In the genomic region with DNA sequence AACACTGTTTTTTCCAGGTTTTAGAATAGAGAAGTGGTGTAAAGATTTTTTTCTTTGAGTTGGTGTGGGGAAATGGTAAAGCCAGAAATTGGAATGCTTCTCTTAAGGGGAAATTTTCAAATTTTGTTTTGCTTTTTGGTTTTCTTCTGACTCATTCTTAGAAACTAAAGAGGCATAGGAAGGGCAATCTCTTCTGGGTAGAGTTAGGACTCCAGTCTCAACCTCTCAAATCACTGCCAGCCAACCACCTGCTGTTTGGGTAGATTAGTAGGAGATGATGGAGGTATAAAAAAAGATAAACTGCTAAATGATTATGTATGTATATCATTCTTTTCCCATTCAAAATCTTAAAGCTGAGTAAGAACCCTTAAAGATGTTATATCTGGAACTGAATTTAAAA, we compare ENCODE assay signal across 15 cellular contexts. TPM values are rescaled to one million over a fixed set of nuclear protein-coding genes. Genes with fewer than 3 reads are reported as not detected.
A peak's percentile ranks its signal among the peaks of the same experiment; 100 is the strongest.
DNase-seq lines count a peak whose midpoint lies in the region; ATAC-seq and TF ChIP-seq lines count a peak whose summit lies in the region.
"Had no signal": no experiment of that assay in that cellular context is flagged by ENCODE, and none has a peak within 500 bp of the region (broad histone marks: within the 10 kb centered on the region; RNA-seq: fewer than 3 reads in every experiment).

No MANE protein-coding gene starts in this region.

- no peaks in the 10 kb centered on the region for H3K27me3 ChIP-seq in SK-N-SH (ENCODE audit: insufficient read depth)
- H3K27me3 ChIP-seq: BLaER1 treated with 17β-estradiol and CSF1 and Interleukin-3, amounts not matched to agents 10 nM and 100 nM had no signal

- H3K9me2 ChIP-seq in SK-N-SH = no peaks in the 10 kb centered on the region

- POLR2A ChIA-PET in activated CD4-positive, alpha-beta T cell treated with anti-CD3 and anti-CD28 coated beads for 36 hours (lab: Charles Lee) = interaction anchor here (0.6 kb wide), 1 partner anchor 1636 kb away, joined by 7 read pairs; no protein-coding TSS in a partner anchor
- POLR2A ChIA-PET in activated CD4-positive, alpha-beta T cell treated with anti-CD3 and anti-CD28 coated beads, Interleukin-2, amount 10 ng/mL, durations not matched to agents 7 days and 5 days (lab: Charles Lee) = no interaction called here
- POLR2A ChIA-PET in SK-N-SH (lab: Yijun Ruan, JAX) = no interaction called here

- TF ChIP-seq CTCF in natural killer cell (IDR thresholded peaks at IDR 0.05) (no peak), SK-N-SH (IDR thresholded peaks at IDR 0.05) (no peak)

- H3K27ac Mint-ChIP-seq in activated CD4-positive, alpha-beta T cell treated with anti-CD3 and anti-CD28 coated beads for 36 hours = no peak overlapping the region
- H3K27ac Mint-ChIP-seq in activated CD4-positive, alpha-beta T cell treated with anti-CD3 and anti-CD28 coated beads, Interleukin-2, amount 10 ng/mL, durations not matched to agents 7 days and 5 days = no peak overlapping the region
- peak overlapping the region in 1 of 2 donors; percentile 63 for H3K27ac Mint-ChIP-seq in natural killer cell treated with Interleukin-12 subunit alpha and Interleukin-12 subunit beta and Interleukin-15 and Interleukin-18, amount 100 ng/mL, for 72 hours
- H3K27ac Mint-ChIP-seq in natural killer cell = no peak overlapping the region
- H3K27ac Mint-ChIP-seq in activated T-helper 17 cell treated with anti-CD3 and anti-CD28 coated beads, Interleukin-2, amount 50 U/mL, for 72 hours = no peak overlapping the region
- H3K27ac Mint-ChIP-seq in stimulated activated effector memory CD8-positive, alpha-beta T cell treated with anti-CD3 and anti-CD28 coated beads, Interleukin-12 subunit alpha, Interleukin-12 subunit beta, amount 100 ng/mL, for 72 hours = no peak overlapping the region
- H3K27ac Mint-ChIP-seq: CD4-positive, CD25-positive, alpha-beta regulatory T cell had no signal

- H3K4me1 ChIP-seq in SK-N-SH (ENCODE audit: control insufficient read depth in 1 of 2, insufficient read depth in 2 of 2, low read depth in 1 of 2, low read length in 1 of 2) = no peaks in the 10 kb centered on the region
- H3K4me1 ChIP-seq: BLaER1 treated with 17β-estradiol and CSF1 and Interleukin-3, amounts not matched to agents 10 nM and 100 nM had no signal

- TF ChIP-seq EP300 in SK-N-SH (IDR thresholded peaks at IDR 0.05; ENCODE audit: borderline replicate concordance in 1 of 2, low read depth in 1 of 2, low read length in 1 of 2) = no peak

- no peak overlapping the region for H3K9ac ChIP-seq in SK-N-SH
- H3K9ac ChIP-seq: BLaER1 treated with 17β-estradiol and CSF1 and Interleukin-3, amounts not matched to agents 10 nM and 100 nM; GM23248 had no signal

- no peaks in the 10 kb centered on the region for H3K9me3 Mint-ChIP-seq in activated CD4-positive, alpha-beta T cell treated with anti-CD3 and anti-CD28 coated beads for 36 hours (ENCODE audit: low read depth)
- H3K9me3 Mint-ChIP-seq in activated CD4-positive, alpha-beta T cell treated with anti-CD3 and anti-CD28 coated beads, Interleukin-2, amount 10 ng/mL, durations not matched to agents 7 days and 5 days = no peaks in the 10 kb centered on the region
- H3K9me3 Mint-ChIP-seq in natural killer cell treated with Interleukin-12 subunit alpha and Interleukin-12 subunit beta and Interleukin-15 and Interleukin-18, amount 100 ng/mL, for 72 hours = no peaks in the 10 kb centered on the region
- no peaks in the 10 kb centered on the region for H3K9me3 Mint-ChIP-seq in natural killer cell
- no peaks in the 10 kb centered on the region for H3K9me3 Mint-ChIP-seq in activated T-helper 17 cell treated with anti-CD3 and anti-CD28 coated beads, Interleukin-2, amount 50 U/mL, for 72 hours
- no peaks in the 10 kb centered on the region for H3K9me3 Mint-ChIP-seq in stimulated activated effector memory CD8-positive, alpha-beta T cell treated with anti-CD3 and anti-CD28 coated beads, Interleukin-12 subunit alpha, Interleukin-12 subunit beta, amount 100 ng/mL, for 72 hours
- H3K9me3 Mint-ChIP-seq: CD4-positive, CD25-positive, alpha-beta regulatory T cell had no signal

- peaks cover 8% of the 10 kb centered on the region for H3K36me3 Mint-ChIP-seq in activated CD4-positive, alpha-beta T cell treated with anti-CD3 and anti-CD28 coated beads for 36 hours (ENCODE audit: low read depth)
- H3K36me3 Mint-ChIP-seq in activated CD4-positive, alpha-beta T cell treated with anti-CD3 and anti-CD28 coated beads, Interleukin-2, amount 10 ng/mL, durations not matched to agents 7 days and 5 days (ENCODE audit: low read depth) = no peaks in the 10 kb centered on the region
- H3K36me3 Mint-ChIP-seq in natural killer cell treated with Interleukin-12 subunit alpha and Interleukin-12 subunit beta and Interleukin-15 and Interleukin-18, amount 100 ng/mL, for 72 hours = no peaks in the 10 kb centered on the region
- H3K36me3 Mint-ChIP-seq in natural killer cell = no peaks in the 10 kb centered on the region
- H3K36me3 Mint-ChIP-seq in activated T-helper 17 cell treated with anti-CD3 and anti-CD28 coated beads, Interleukin-2, amount 50 U/mL, for 72 hours (ENCODE audit: low read depth) = peaks cover 32% of the 10 kb centered on the region
- H3K36me3 Mint-ChIP-seq in stimulated activated effector memory CD8-positive, alpha-beta T cell treated with anti-CD3 and anti-CD28 coated beads, Interleukin-12 subunit alpha, Interleukin-12 subunit beta, amount 100 ng/mL, for 72 hours = peaks cover 14% of the 10 kb centered on the region

- no peak for TF ChIP-seq RAD21 in SK-N-SH (IDR thresholded peaks at IDR 0.05; ENCODE audit: low read length)

- peaks cover 0 to 20% of the 10 kb centered on the region in 2 experiments for H3K36me3 ChIP-seq in SK-N-SH (replicated peaks in 1 of 2; ENCODE audit: control insufficient read depth in 1 of 2, insufficient read depth in 2 of 2, low read length in 1 of 2)

- no peaks in the 10 kb centered on the region for H3K27me3 Mint-ChIP-seq in activated CD4-positive, alpha-beta T cell treated with anti-CD3 and anti-CD28 coated beads for 36 hours
- H3K27me3 Mint-ChIP-seq in activated CD4-positive, alpha-beta T cell treated with anti-CD3 and anti-CD28 coated beads, Interleukin-2, amount 10 ng/mL, durations not matched to agents 7 days and 5 days = no peaks in the 10 kb centered on the region
- H3K27me3 Mint-ChIP-seq in natural killer cell treated with Interleukin-12 subunit alpha and Interleukin-12 subunit beta and Interleukin-15 and Interleukin-18, amount 100 ng/mL, for 72 hours = no peaks in the 10 kb centered on the region
- H3K27me3 Mint-ChIP-seq in natural killer cell (ENCODE audit: low read depth in 2 of 2) = no peaks in the 10 kb centered on the region
- H3K27me3 Mint-ChIP-seq in activated T-helper 17 cell treated with anti-CD3 and anti-CD28 coated beads, Interleukin-2, amount 50 U/mL, for 72 hours = no peaks in the 10 kb centered on the region
- H3K27me3 Mint-ChIP-seq: CD4-positive, CD25-positive, alpha-beta regulatory T cell had no signal

- no peaks in the 10 kb centered on the region for H3F3A ChIP-seq in SK-N-SH (replicated peaks; ENCODE audit: insufficient read depth)

- ATAC-seq in activated CD4-positive, alpha-beta T cell treated with anti-CD3 and anti-CD28 coated beads for 36 hours = peak; percentile 75
- ATAC-seq in natural killer cell treated with Interleukin-12 subunit alpha and Interleukin-12 subunit beta and Interleukin-15 and Interleukin-18, amount 100 ng/mL, for 72 hours = no peak
- no peak for ATAC-seq in natural killer cell
- peak; percentile 54 for ATAC-seq in activated T-helper 17 cell treated with anti-CD3 and anti-CD28 coated beads, Interleukin-2, amount 50 U/mL, for 72 hours (replicated peaks)
- ATAC-seq in stimulated activated effector memory CD8-positive, alpha-beta T cell treated with anti-CD3 and anti-CD28 coated beads, Interleukin-12 subunit alpha, Interleukin-12 subunit beta, amount 100 ng/mL, for 72 hours = peak; percentile 45

- intact Hi-C loops in activated CD4-positive, alpha-beta T cell treated with anti-CD3 and anti-CD28 coated beads for 36 hours (cut with DNase I, micrococcal nuclease) = no loop called here
- intact Hi-C loops in natural killer cell (cut with micrococcal nuclease) = no loop called here

- H3K4me3 Mint-ChIP-seq in activated CD4-positive, alpha-beta T cell treated with anti-CD3 and anti-CD28 coated beads for 36 hours = no peak overlapping the region
- H3K4me3 Mint-ChIP-seq in activated CD4-positive, alpha-beta T cell treated with anti-CD3 and anti-CD28 coated beads, Interleukin-2, amount 10 ng/mL, durations not matched to agents 7 days and 5 days = no peak overlapping the region
- peak overlapping the region; percentile 45 for H3K4me3 Mint-ChIP-seq in natural killer cell treated with Interleukin-12 subunit alpha and Interleukin-12 subunit beta and Interleukin-15 and Interleukin-18, amount 100 ng/mL, for 72 hours
- H3K4me3 Mint-ChIP-seq in natural killer cell = no peak overlapping the region
- H3K4me3 Mint-ChIP-seq in activated T-helper 17 cell treated with anti-CD3 and anti-CD28 coated beads, Interleukin-2, amount 50 U/mL, for 72 hours = no peak overlapping the region
- H3K4me3 Mint-ChIP-seq in stimulated activated effector memory CD8-positive, alpha-beta T cell treated with anti-CD3 and anti-CD28 coated beads, Interleukin-12 subunit alpha, Interleukin-12 subunit beta, amount 100 ng/mL, for 72 hours = no peak overlapping the region
- H3K4me3 Mint-ChIP-seq: CD4-positive, CD25-positive, alpha-beta regulatory T cell had no signal

- H3K27ac ChIP-seq in SK-N-SH (ENCODE audit: low read depth in 2 of 2, low read length in 1 of 2) = no peak overlapping the region
- H3K27ac ChIP-seq: BLaER1 treated with 17β-estradiol and CSF1 and Interleukin-3, amounts not matched to agents 10 nM and 100 nM; GM23248 had no signal

- H3K4me1 Mint-ChIP-seq in activated CD4-positive, alpha-beta T cell treated with anti-CD3 and anti-CD28 coated beads for 36 hours = peaks cover 16% of the 10 kb centered on the region
- peaks cover 15% of the 10 kb centered on the region for H3K4me1 Mint-ChIP-seq in activated CD4-positive, alpha-beta T cell treated with anti-CD3 and anti-CD28 coated beads, Interleukin-2, amount 10 ng/mL, durations not matched to agents 7 days and 5 days
- peaks cover 14 to 16% of the 10 kb centered on the region in 2 donors for H3K4me1 Mint-ChIP-seq in natural killer cell treated with Interleukin-12 subunit alpha and Interleukin-12 subunit beta and Interleukin-15 and Interleukin-18, amount 100 ng/mL, for 72 hours (ENCODE audit: low read depth in 2 of 2)
- H3K4me1 Mint-ChIP-seq in natural killer cell = no peaks in the 10 kb centered on the region
- H3K4me1 Mint-ChIP-seq in activated T-helper 17 cell treated with anti-CD3 and anti-CD28 coated beads, Interleukin-2, amount 50 U/mL, for 72 hours = peaks cover 12% of the 10 kb centered on the region
- H3K4me1 Mint-ChIP-seq in stimulated activated effector memory CD8-positive, alpha-beta T cell treated with anti-CD3 and anti-CD28 coated beads, Interleukin-12 subunit alpha, Interleukin-12 subunit beta, amount 100 ng/mL, for 72 hours = peaks cover 20% of the 10 kb centered on the region

- H3K9me3 ChIP-seq in SK-N-SH = no peaks in the 10 kb centered on the region
- H3K9me3 ChIP-seq: BLaER1 treated with 17β-estradiol and CSF1 and Interleukin-3, amounts not matched to agents 10 nM and 100 nM had no signal

- H4K20me1 ChIP-seq in SK-N-SH (ENCODE audit: insufficient read depth) = no peaks in the 10 kb centered on the region
- H4K20me1 ChIP-seq: BLaER1 treated with 17β-estradiol and CSF1 and Interleukin-3, amounts not matched to agents 10 nM and 100 nM had no signal

- H3K4me3 ChIP-seq in SK-N-SH (ENCODE audit: low read depth in 2 of 2, low read length in 1 of 2) = no peak overlapping the region
- H3K4me3 ChIP-seq: BLaER1 treated with 17β-estradiol and CSF1 and Interleukin-3, amounts not matched to agents 10 nM and 100 nM; GM23248 had no signal

- H3K4me2 ChIP-seq in SK-N-SH = no peak overlapping the region
- H3K4me2 ChIP-seq: BLaER1 treated with 17β-estradiol and CSF1 and Interleukin-3, amounts not matched to agents 10 nM and 100 nM had no signal

- no peak for DNase-seq in activated CD4-positive, alpha-beta T cell treated with anti-CD3 and anti-CD28 coated beads for 36 hours
- DNase-seq in activated CD4-positive, alpha-beta T cell treated with anti-CD3 and anti-CD28 coated beads, Interleukin-2, amount 10 ng/mL, durations not matched to agents 7 days and 5 days = no peak
- no peak for DNase-seq in natural killer cell treated with Interleukin-12 subunit alpha and Interleukin-12 subunit beta and Interleukin-15 and Interleukin-18, amount 100 ng/mL, for 72 hours (ENCODE audit: low spot score)
- no peak for DNase-seq in natural killer cell
- DNase-seq in stimulated activated effector memory CD8-positive, alpha-beta T cell treated with anti-CD3 and anti-CD28 coated beads, Interleukin-12 subunit alpha, Interleukin-12 subunit beta, amount 100 ng/mL, for 72 hours (ENCODE audit: low spot score in 2 of 2) = no peak
- no peak for DNase-seq in stimulated activated CD4-positive, alpha-beta T cell treated with anti-CD3 and anti-CD28 coated beads, Interleukin-4, amount 100 ng/mL, for 1 hour
- DNase-seq in SK-N-SH = no peak
- DNase-seq: 8988T, DMS53, GF-D8, GM23248, H7 had no signal

- no peak overlapping the region for H2AFZ ChIP-seq in SK-N-SH (ENCODE audit: low read depth)
- H2AFZ ChIP-seq: GM23248 had no signal

- CTCF ChIA-PET in activated CD4-positive, alpha-beta T cell treated with anti-CD3 and anti-CD28 coated beads for 36 hours (lab: Charles Lee) = interaction anchor here (0.6 to 6.3 kb wide), 6 partner anchors 10 to 648 kb away, joined by 3 to 41 read pairs (median 6); a partner anchor contains a TSS
- CTCF ChIA-PET in activated CD4-positive, alpha-beta T cell treated with anti-CD3 and anti-CD28 coated beads, Interleukin-2, amount 10 ng/mL, durations not matched to agents 7 days and 5 days (lab: Charles Lee) = interaction anchor here (0.7 to 6.0 kb wide), 3 partner anchors 10 to 85 kb away, joined by 3 to 48 read pairs (median 4); no protein-coding TSS in a partner anchor
- CTCF ChIA-PET in SK-N-SH (lab: Yijun Ruan, JAX) = interaction anchor here (0.6 to 7.3 kb wide), 8 partner anchors 10 to 258 kb away, joined by 3 to 67 read pairs (median 12); a partner anchor contains a TSS

- no peaks in the 10 kb centered on the region for H3K79me2 ChIP-seq in SK-N-SH (ENCODE audit: insufficient read depth)

RNA-seq across cellular contexts. Expression of a gene that starts 47.7 kb away (rescaled TPM):
- 10 to 100 TPM; 41.3 to 51.8 TPM for total RNA-seq in activated CD4-positive, alpha-beta T cell treated with anti-CD3 and anti-CD28 coated beads for 36 hours
- total RNA-seq in activated CD4-positive, alpha-beta T cell treated with anti-CD3 and anti-CD28 coated beads, Interleukin-2, amount 10 ng/mL, durations not matched to agents 7 days and 5 days = 10 to 100 TPM; 10.7 to 12.1 TPM
- total RNA-seq in natural killer cell treated with Interleukin-12 subunit alpha and Interleukin-12 subunit beta and Interleukin-15 and Interleukin-18, amount 100 ng/mL, for 72 hours = 10 to 100 TPM; 11.3 to 48.1 TPM
- total RNA-seq in natural killer cell = 1 to 10 TPM; 1.7 to 2.3 (median 2.1) TPM
- 10 to 100 TPM; 51.7 to 78.4 TPM for total RNA-seq in activated T-helper 17 cell treated with anti-CD3 and anti-CD28 coated beads, Interleukin-2, amount 50 U/mL, for 72 hours
- 4.9 and 6.9 TPM in 2 replicates for polyA plus RNA-seq in SK-N-SH (2012; rRNA removed)
- 2.6 and 3.5 TPM in 2 replicates for polyA plus RNA-seq in SK-N-SH (2012; cell fraction: cytosol; rRNA removed)
- 17.6 and 24.1 TPM in 2 replicates for polyA plus RNA-seq in SK-N-SH (2012; cell fraction: nucleus; rRNA removed)

Comparison
In these comparisons a context has a peak if more than half of its experiments do, and no peak if none do; other contexts are left out.
1. ATAC-seq: peak in activated CD4-positive, alpha-beta T cell treated with anti-CD3 and anti-CD28 coated beads for 36 hours (single experiment), activated T-helper 17 cell treated with anti-CD3 and anti-CD28 coated beads, Interleukin-2, amount 50 U/mL, for 72 hours (single experiment) and stimulated activated effector memory CD8-positive, alpha-beta T cell treated with anti-CD3 and anti-CD28 coated beads, Interleukin-12 subunit alpha, Interleukin-12 subunit beta, amount 100 ng/mL, for 72 hours (single experiment); none in natural killer cell treated with Interleukin-12 subunit alpha and Interleukin-12 subunit beta and Interleukin-15 and Interleukin-18, amount 100 ng/mL, for 72 hours (0 of 2) and natural killer cell (0 of 3).